17 cellular contexts compared by ENCODE assay signal in genomic region chr19:58350871-58351557, GRCh38. TPM values are rescaled to one million over a fixed set of nuclear protein-coding genes. Genes with fewer than 3 reads are reported as not detected.
A peak's percentile ranks its signal among the peaks of the same experiment; 100 is the strongest.
DNase-seq lines count a peak whose midpoint lies in the region; ATAC-seq and TF ChIP-seq lines count a peak whose summit lies in the region.
"Had no signal": no experiment of that assay in that cellular context is flagged by ENCODE, and none has a peak within 500 bp of the region (broad histone marks: within the 10 kb centered on the region; RNA-seq: fewer than 3 reads in every experiment).

No MANE protein-coding gene starts in this region.

- WGBS in heart right ventricle, 2 donors, result 56 to 60% methylated on average over 34 of the region's 34 CpGs

- no peak overlapping the region for H3K27ac Mint-ChIP-seq in IgD-negative memory B cell

- H3K36me3 Mint-ChIP-seq in IgD-negative memory B cell, result peaks cover 3% of the 10 kb centered on the region

- DNase-seq in Right ventricle myocardium inferior (ENCODE audit: missing footprints) (peak; percentile 65), heart right ventricle (no peak), left lobe of liver (ENCODE audit: low spot score) (no peak), osteoblast (ENCODE audit: insufficient read length, low spot score, missing footprints) (peak; percentile 77)
- no peak for DNase-seq in stimulated activated CD4-positive, alpha-beta T cell treated with anti-CD3 and anti-CD28 coated beads, Interleukin-4, amount 100 ng/mL, for 24 hours
- no peak for DNase-seq in activated T-cell treated with anti-CD3 and anti-CD28 coated beads, Interleukin-2, amount 50 U/mL, for 1 hour
- DNase-seq: DMS79 treated with DMSO at 0.1 percent for 48 hours, GDM1, GM23248, MG63, NCI-H1105, NCI-H187, NCI-H446, PC-9 had no signal

- H3K4me1 Mint-ChIP-seq in IgD-negative memory B cell, result peaks cover 10 to 18% (median 11%) of the 10 kb centered on the region in 3 donors

- H3K4me1 ChIP-seq in heart right ventricle (peaks cover 4 to 36% (median 23%) of the 10 kb centered on the region in 9 donors), osteoblast (ENCODE audit: insufficient read depth, low read length) (no peaks in the 10 kb centered on the region)

- H3K27ac ChIP-seq in heart right ventricle (no peak overlapping the region), osteoblast (ENCODE audit: low read depth, low read length) (no peak overlapping the region)
- H3K27ac ChIP-seq: GM23248, HL-60, PC-9 had no signal

- TF ChIP-seq CTCF in heart right ventricle (IDR thresholded peaks at IDR 0.05) (no peak), osteoblast (IDR thresholded peaks at IDR 0.05; ENCODE audit: extremely low read depth, low read depth, low read length) (no peak)

- no peaks in the 10 kb centered on the region for H3K79me2 ChIP-seq in osteoblast (ENCODE audit: insufficient read depth, low read length)

- no peak for ATAC-seq in Right ventricle myocardium inferior
- no peak for ATAC-seq in heart right ventricle
- ATAC-seq in left lobe of liver, result peak; percentile 15
- ATAC-seq in GM21529 (IDR thresholded peaks at IDR 0.05; ENCODE audit: unreplicated experiment), result no peak

- H3K4me3 ChIP-seq in heart right ventricle, result peak overlapping the region in 5 of 10 donors; percentile 16 to 48 (median 27)
- H3K4me3 ChIP-seq in osteoblast (ENCODE audit: insufficient read depth, low read length), result no peak overlapping the region
- H3K4me3 ChIP-seq: GM23248, MG63, PC-9 had no signal

- peak overlapping the region; percentile 45 for H3K4me2 ChIP-seq in osteoblast (ENCODE audit: insufficient read depth, low read length)
- H3K4me2 ChIP-seq: PC-9 had no signal

- H3K4me3 Mint-ChIP-seq in IgD-negative memory B cell, result peak overlapping the region; percentile 27 to 60 (median 44)

- H3K9me3 Mint-ChIP-seq in IgD-negative memory B cell, result peaks cover 0 to 2% (median 0%) of the 10 kb centered on the region in 3 donors

- no peak overlapping the region for H2AFZ ChIP-seq in osteoblast (ENCODE audit: low read length)
- H2AFZ ChIP-seq: GM23248, PC-9 had no signal

- H3K36me3 ChIP-seq in heart right ventricle (peaks cover 0 to 4% (median 0%) of the 10 kb centered on the region in 9 donors), osteoblast (ENCODE audit: insufficient read depth, low read length) (no peaks in the 10 kb centered on the region)

- intact Hi-C loops in Right ventricle myocardium inferior (cut with DNase I) (no loop called here), heart right ventricle (cut with DNase I) (no loop called here)

- H3K27me3 ChIP-seq in heart right ventricle (peaks cover 6 to 87% (median 63%) of the 10 kb centered on the region in 7 donors), osteoblast (ENCODE audit: insufficient read depth, low read length) (peaks cover 33% of the 10 kb centered on the region)
- H3K27me3 ChIP-seq: MG63 had no signal

- peaks cover 2% of the 10 kb centered on the region for H3K27me3 Mint-ChIP-seq in IgD-negative memory B cell

- no peaks in the 10 kb centered on the region for H3K9me3 ChIP-seq in heart right ventricle
- no peaks in the 10 kb centered on the region for H3K9me3 ChIP-seq in osteoblast (ENCODE audit: low read depth, low read length)
- H3K9me3 ChIP-seq: MG63 had no signal

- H4K20me1 ChIP-seq in osteoblast (ENCODE audit: insufficient read depth, low read length), result no peaks in the 10 kb centered on the region

RNA-seq across cellular contexts. Expression of gene A1BG, which starts 2.3 kb away (rescaled TPM):
- total RNA-seq in Right ventricle myocardium inferior (3.9 TPM), heart right ventricle (1 to 10 TPM in 9 of 10 donors, under 1 TPM in 1; 0.80 to 5.5 (median 2.0) TPM), left lobe of liver (1,433 TPM), osteoblast (1.1 and 1.5 TPM in 2 replicates)
- polyA plus RNA-seq in heart right ventricle (1 to 10 TPM; 9.6 TPM), IgD-negative memory B cell (70.2 TPM)

RNA-seq across cellular contexts. Expression of gene ZNF497, which starts 11.5 kb away (rescaled TPM):
- total RNA-seq in Right ventricle myocardium inferior (0.19 TPM), heart right ventricle (under 1 TPM in 9 of 10 donors, not detected in 1; 0.14 to 0.73 (median 0.30) TPM), left lobe of liver (2.4 TPM), osteoblast (1.2 and 1.4 TPM in 2 replicates)
- polyA plus RNA-seq in heart right ventricle (under 1 TPM; 0.22 to 0.33 TPM), IgD-negative memory B cell (2.1 TPM)

RNA-seq across cellular contexts. Expression of gene ZSCAN22, which starts 24.2 kb away (rescaled TPM):
- total RNA-seq in Right ventricle myocardium inferior (1.8 TPM), heart right ventricle (1 to 10 TPM; 1.2 to 2.1 (median 1.4) TPM), left lobe of liver (2.4 TPM), osteoblast (2.5 and 3.5 TPM in 2 replicates)
- polyA plus RNA-seq in heart right ventricle (under 1 TPM; 0.80 to 0.87 TPM), IgD-negative memory B cell (2.9 TPM)
- total RNA-seq: PC-9 had no signal

RNA-seq across cellular contexts. Expression of gene ZNF837, which starts 29.8 kb away (rescaled TPM):
- total RNA-seq in Right ventricle myocardium inferior (0.22 TPM), heart right ventricle (under 1 TPM; 0.11 to 0.90 (median 0.41) TPM), left lobe of liver (2.9 TPM), osteoblast (4.4 and 4.7 TPM in 2 replicates)
- polyA plus RNA-seq in heart right ventricle (under 1 TPM; 0.36 to 0.88 TPM), IgD-negative memory B cell (8.0 TPM)

RNA-seq across cellular contexts. Expression of gene RPS5, which starts 36.1 kb away (rescaled TPM):
- total RNA-seq in Right ventricle myocardium inferior (551 TPM), heart right ventricle (100 to 1,000 TPM; 360 to 610 (median 413) TPM), left lobe of liver (311 TPM), osteoblast (1,166 and 1,239 TPM in 2 replicates)
- polyA plus RNA-seq in heart right ventricle (1,000 to 10,000 TPM in 1 of 2 donors, 100 to 1,000 TPM in 1; 430 to 2,053 TPM), IgD-negative memory B cell (1,545 TPM)

Comparison
In these comparisons a context has a peak if more than half of its experiments do, and no peak if none do; other contexts are left out.
1. DNase-seq: peak in Right ventricle myocardium inferior (single experiment) and osteoblast (single experiment); none in heart right ventricle (0 of 2), left lobe of liver (single experiment), stimulated activated CD4-positive, alpha-beta T cell treated with anti-CD3 and anti-CD28 coated beads, Interleukin-4, amount 100 ng/mL, for 24 hours (single experiment) and activated T-cell treated with anti-CD3 and anti-CD28 coated beads, Interleukin-2, amount 50 U/mL, for 1 hour (single experiment).
2. RNA of gene A1BG, which starts 2.3 kb away (total RNA-seq): 1,433 TPM in left lobe of liver (single experiment); 3.9 TPM in Right ventricle myocardium inferior (single experiment), 0.80 to 5.5 TPM in heart right ventricle and 1.1 to 1.5 TPM in osteoblast; every median in the first group is over 100 times any median in the second.